In genomic region chr14:30337456-30337855, GRCh38 we compare ENCODE assay signal across 27 cellular contexts.
DNase-seq lines count a peak whose midpoint lies in the region; ATAC-seq, FAIRE-seq and TF ChIP-seq lines count a peak whose summit lies in the region.
"Had no signal": no experiment of that assay in that cellular context is flagged by ENCODE, and none has a peak within 500 bp of the region (broad histone marks: within the 10 kb centered on the region; RNA-seq: fewer than 3 reads in every experiment).

No MANE protein-coding gene starts in this region.

- H3K27me3 ChIP-seq in HepG2 (ENCODE audit: control insufficient read depth in 1 of 2, insufficient read depth in 2 of 2, low read length in 2 of 2): no peaks in the 10 kb centered on the region
- H3K27me3 ChIP-seq in right lobe of liver: no peaks in the 10 kb centered on the region
- H3K27me3 ChIP-seq in PC-3 (ENCODE audit: low read length): peaks cover 11% of the 10 kb centered on the region; the same call in 1 of the 2 replicates
- no peaks in the 10 kb centered on the region for H3K27me3 ChIP-seq in bronchial epithelial cell (ENCODE audit: control insufficient read depth, insufficient read depth, low read length)
- no peaks in the 10 kb centered on the region for H3K27me3 ChIP-seq in neural progenitor cell
- no peaks in the 10 kb centered on the region for H3K27me3 ChIP-seq in CD8-positive, alpha-beta memory T cell (ENCODE audit: insufficient read depth, low read length, poor library complexity, severe bottlenecking)
- H3K27me3 ChIP-seq: BE2C had no signal

- no peaks in the 10 kb centered on the region for H3K79me2 ChIP-seq in HepG2 (ENCODE audit: insufficient read depth, low read length)
- H3K79me2 ChIP-seq in PC-3 (ENCODE audit: low read length): no peaks in the 10 kb centered on the region
- H3K79me2 ChIP-seq in neural progenitor cell (ENCODE audit: low read depth): no peaks in the 10 kb centered on the region

- TF ChIP-seq CTCF in HepG2 (CRISPR knock-in tag; IDR thresholded peaks at IDR 0.05): no peak
- TF ChIP-seq CTCF in right lobe of liver (IDR thresholded peaks at IDR 0.05): no peak
- no peak for TF ChIP-seq CTCF in PC-3 (conservative IDR thresholded peaks at IDR 0.05; ENCODE audit: low read depth, low read length)
- no peak for TF ChIP-seq CTCF in bronchial epithelial cell (IDR thresholded peaks at IDR 0.05; ENCODE audit: insufficient read depth, low read length, severe bottlenecking)
- no peak for TF ChIP-seq CTCF in neural progenitor cell (IDR thresholded peaks at IDR 0.05)

- WGBS in HepG2 (ENCODE audit: low lambda C conversion rate): 13% methylated on average over 5 of the region's 5 CpGs
- 49% methylated on average over 5 of the region's 5 CpGs for WGBS in right lobe of liver (ENCODE audit: insufficient coverage, low coverage, low lambda C conversion rate, missing lambda C conversion rate)

- POLR2A ChIA-PET in HepG2 (lab: Yijun Ruan, JAX) (no interaction called here), PC-3 (lab: Charles Lee; ENCODE audit: unreplicated experiment) (no interaction called here)
- POLR2A ChIA-PET in CD8-positive, alpha-beta memory T cell (lab: Charles Lee): no interaction called here

- H3K4me1 ChIP-seq in HepG2 (ENCODE audit: insufficient read depth, low read length) (no peaks in the 10 kb centered on the region), right lobe of liver (no peaks in the 10 kb centered on the region), PC-3 (ENCODE audit: insufficient read depth, low read length) (peaks cover 10% of the 10 kb centered on the region; the same call in 1 of the 2 replicates), neural progenitor cell (no peaks in the 10 kb centered on the region)
- H3K4me1 ChIP-seq in CD8-positive, alpha-beta memory T cell (ENCODE audit: insufficient read depth, low read length): no peaks in the 10 kb centered on the region
- H3K4me1 ChIP-seq: A549, BE2C had no signal

- no peaks in the 10 kb centered on the region for H3K9me2 ChIP-seq in PC-3 (replicated peaks; ENCODE audit: low read length)

- H4K20me1 ChIP-seq in HepG2 (ENCODE audit: insufficient read depth, low read length) (no peaks in the 10 kb centered on the region), PC-3 (ENCODE audit: low read length) (no peaks in the 10 kb centered on the region), neural progenitor cell (ENCODE audit: low read depth) (no peaks in the 10 kb centered on the region)

- TF ChIP-seq POLR2A in HepG2 (IDR thresholded peaks at IDR 0.05; ENCODE audit: insufficient read depth in 1 of 2, low read depth in 2 of 2, low read length in 2 of 2) (no peak), right lobe of liver (IDR thresholded peaks at IDR 0.05) (no peak)

- TF ChIP-seq EP300 in HepG2 (IDR thresholded peaks at IDR 0.05; ENCODE audit: low read depth in 2 of 2, low read length in 2 of 2) (no peak), HepG2 (CRISPR knock-in tag; IDR thresholded peaks at IDR 0.05; ENCODE audit: borderline replicate concordance) (no peak)

- no peaks in the 10 kb centered on the region for H3K4me1 Mint-ChIP-seq in neural progenitor cell
- H3K4me1 Mint-ChIP-seq in CD8-positive, alpha-beta memory T cell: peaks cover 0 to 7% (median 0%) of the 10 kb centered on the region in 3 donors

- H3K27me3 Mint-ChIP-seq in neural progenitor cell (ENCODE audit: insufficient read depth, low read depth): no peaks in the 10 kb centered on the region
- H3K27me3 Mint-ChIP-seq in CD8-positive, alpha-beta memory T cell: no peaks in the 10 kb centered on the region
- H3K27me3 Mint-ChIP-seq: CD4-positive, CD25-positive, alpha-beta regulatory T cell had no signal

- H3K9me3 ChIP-seq in HepG2 (ENCODE audit: low read length) (no peaks in the 10 kb centered on the region), right lobe of liver (no peaks in the 10 kb centered on the region), PC-3 (ENCODE audit: low read length) (no peaks in the 10 kb centered on the region), neural progenitor cell (ENCODE audit: low read depth) (no peaks in the 10 kb centered on the region)
- no peaks in the 10 kb centered on the region for H3K9me3 ChIP-seq in CD8-positive, alpha-beta memory T cell (ENCODE audit: low read length)
- H3K9me3 ChIP-seq: A549, BE2C had no signal

- H3K36me3 ChIP-seq in HepG2 (replicated peaks in 1 of 2; ENCODE audit: control insufficient read depth in 1 of 2, insufficient read depth in 2 of 2, low read length in 2 of 2) (no peaks in the 10 kb centered on the region), right lobe of liver (no peaks in the 10 kb centered on the region), PC-3 (ENCODE audit: low read depth, low read length) (no peaks in the 10 kb centered on the region), bronchial epithelial cell (ENCODE audit: control insufficient read depth, insufficient read depth, low read length) (no peaks in the 10 kb centered on the region), neural progenitor cell (no peaks in the 10 kb centered on the region)
- H3K36me3 ChIP-seq in CD8-positive, alpha-beta memory T cell (ENCODE audit: insufficient read depth, low read length): no peaks in the 10 kb centered on the region
- H3K36me3 ChIP-seq: BE2C had no signal

- no peaks in the 10 kb centered on the region for H3K9me3 Mint-ChIP-seq in neural progenitor cell
- peaks cover 0 to 2% (median 0%) of the 10 kb centered on the region in 5 donors for H3K9me3 Mint-ChIP-seq in CD8-positive, alpha-beta memory T cell
- H3K9me3 Mint-ChIP-seq: CD4-positive, CD25-positive, alpha-beta regulatory T cell; CD8-positive, alpha-beta T cell had no signal

- intact Hi-C loops in HepG2 (cut with micrococcal nuclease; ENCODE audit: unreplicated experiment): no loop called here
- intact Hi-C loops in right lobe of liver (cut with DNase I): no loop called here
- intact Hi-C loops in PC-3 (cut with micrococcal nuclease): no loop called here

- no peak overlapping the region for H3K4me3 Mint-ChIP-seq in neural progenitor cell
- H3K4me3 Mint-ChIP-seq in CD8-positive, alpha-beta memory T cell: no peak overlapping the region
- H3K4me3 Mint-ChIP-seq: CD4-positive, CD25-positive, alpha-beta regulatory T cell; CD8-positive, alpha-beta T cell had no signal

- no peak overlapping the region for H3K4me3 ChIP-seq in HepG2 (replicated peaks in 1 of 3; ENCODE audit: insufficient read depth in 1 of 3, low read depth in 2 of 3, low read length in 3 of 3)
- H3K4me3 ChIP-seq in right lobe of liver: no peak overlapping the region
- no peak overlapping the region for H3K4me3 ChIP-seq in PC-3 (ENCODE audit: low read length)
- H3K4me3 ChIP-seq in bronchial epithelial cell (ENCODE audit: low read depth, low read length): no peak overlapping the region
- no peak overlapping the region for H3K4me3 ChIP-seq in neural progenitor cell
- H3K4me3 ChIP-seq in CD8-positive, alpha-beta memory T cell (ENCODE audit: low read length): no peak overlapping the region
- H3K4me3 ChIP-seq: A549, GM12878, GM23248 had no signal

- H3F3A ChIP-seq in PC-3 (ENCODE audit: low read length, unreplicated experiment) (no peaks in the 10 kb centered on the region), neural progenitor cell (ENCODE audit: low read depth) (no peaks in the 10 kb centered on the region)

- ATAC-seq in HepG2: peak; percentile 32; the same call in 1 of the 3 replicates
- no peak for ATAC-seq in right lobe of liver
- no peak for ATAC-seq in PC-3
- no peak for ATAC-seq in HG03521 (IDR thresholded peaks at IDR 0.05; ENCODE audit: unreplicated experiment)
- ATAC-seq: A549; CD8-positive, alpha-beta T cell; GM12878 had no signal

- no peak for FAIRE-seq in HepG2 (lab: Jason Lieb, UNC)
- FAIRE-seq in bronchial epithelial cell (lab: Jason Lieb, UNC): no peak
- FAIRE-seq: A549, D721Med, GM12878, GM19239, H1 had no signal

- H3K27ac ChIP-seq in HepG2 (ENCODE audit: extremely low read length, insufficient read depth, low read length) (no peak overlapping the region), right lobe of liver (no peak overlapping the region), PC-3 (ENCODE audit: low read length) (no peak overlapping the region), neural progenitor cell (no peak overlapping the region)
- H3K27ac ChIP-seq in CD8-positive, alpha-beta memory T cell (ENCODE audit: low read depth, low read length): no peak overlapping the region
- H3K27ac ChIP-seq: A549, C4-2B, GM23248 had no signal

- no peak for TF ChIP-seq RAD21 in HepG2 (CRISPR knock-in tag; IDR thresholded peaks at IDR 0.05)

- H2AFZ ChIP-seq in HepG2 (ENCODE audit: low read length) (no peak overlapping the region), PC-3 (ENCODE audit: low read length) (no peak overlapping the region), neural progenitor cell (replicated peaks) (peak overlapping the region; percentile 45)
- H2AFZ ChIP-seq: GM23248 had no signal

- H3K4me2 ChIP-seq in HepG2 (ENCODE audit: low read depth, low read length) (no peak overlapping the region), PC-3 (ENCODE audit: low read length) (no peak overlapping the region), neural progenitor cell (no peak overlapping the region)
- H3K4me2 ChIP-seq: A549 had no signal

- H3K36me3 Mint-ChIP-seq in neural progenitor cell: no peaks in the 10 kb centered on the region
- no peaks in the 10 kb centered on the region for H3K36me3 Mint-ChIP-seq in CD8-positive, alpha-beta memory T cell
- H3K36me3 Mint-ChIP-seq: CD4-positive, CD25-positive, alpha-beta regulatory T cell; CD8-positive, alpha-beta T cell had no signal

- in situ Hi-C loops in HepG2 (cut with HindIII; ENCODE audit: extremely low pct_ligation_motif_present, low pct_unique_long_range_greater_than_20kb): no loop called here

- CTCF ChIA-PET in HepG2 (lab: Yijun Ruan, JAX; ENCODE audit: low intra/inter-chr PET ratio, low total read pairs): no interaction called here
- CTCF ChIA-PET in PC-3 (lab: Charles Lee): no interaction called here
- CTCF ChIA-PET in CD8-positive, alpha-beta memory T cell (lab: Charles Lee): no interaction called here

- H3K9ac ChIP-seq in HepG2 (ENCODE audit: insufficient read depth, low read depth, low read length): no peak overlapping the region
- no peak overlapping the region for H3K9ac ChIP-seq in PC-3 (ENCODE audit: low read length)
- no peak overlapping the region for H3K9ac ChIP-seq in neural progenitor cell
- H3K9ac ChIP-seq: GM23248 had no signal

- DNase-seq in HepG2 (ENCODE audit: low spot score) (no peak), right lobe of liver (no peak), PC-3 (peak; percentile 68), bronchial epithelial cell (ENCODE audit: low read depth) (peak; percentile 13), neural progenitor cell (ENCODE audit: low spot score) (no peak), NCI-H1105 (lab: John Stamatoyannopoulos, UW) (no peak)
- no peak for DNase-seq in CD8-positive, alpha-beta memory T cell
- DNase-seq: 8988T; ACHN; AML-193; BE2C; CD4-positive, CD25-positive, alpha-beta regulatory T cell; CD8-positive, alpha-beta T cell; DMS 273 treated with DMSO at 0.1 percent for 48 hours; DMS79; EL; GDM1; GM23248; H7; HCEC 1CT had no signal

- H3K27ac Mint-ChIP-seq in neural progenitor cell: no peak overlapping the region
- H3K27ac Mint-ChIP-seq in CD8-positive, alpha-beta memory T cell: no peak overlapping the region
- H3K27ac Mint-ChIP-seq: CD4-positive, CD25-positive, alpha-beta regulatory T cell; CD8-positive, alpha-beta T cell had no signal

- no TSS peak for BruUV-seq in HepG2 (replicated peaks; lab: Mats Ljungman, UMichigan)
- BruUV-seq in PC-3 (replicated peaks; lab: Mats Ljungman, UMichigan): no TSS peak

TF ChIP-seq in HepG2, 621 proteins besides CTCF, POLR2A, EP300 and RAD21 (continues in another document):
- TF ChIP-seq SP140L (CRISPR knock-in tag; IDR thresholded peaks at IDR 0.05; ENCODE audit: borderline replicate concordance): no peak

Comparison
In these comparisons a context has a peak if more than half of its experiments do, and no peak if none do; other contexts are left out.
1. DNase-seq: peak in PC-3 (single experiment) and bronchial epithelial cell (single experiment); none in HepG2 (single experiment), right lobe of liver (0 of 3), neural progenitor cell (single experiment), NCI-H1105 (single experiment) and CD8-positive, alpha-beta memory T cell (0 of 5).